1 cellular context compared by ENCODE assay signal in the genomic region with DNA sequence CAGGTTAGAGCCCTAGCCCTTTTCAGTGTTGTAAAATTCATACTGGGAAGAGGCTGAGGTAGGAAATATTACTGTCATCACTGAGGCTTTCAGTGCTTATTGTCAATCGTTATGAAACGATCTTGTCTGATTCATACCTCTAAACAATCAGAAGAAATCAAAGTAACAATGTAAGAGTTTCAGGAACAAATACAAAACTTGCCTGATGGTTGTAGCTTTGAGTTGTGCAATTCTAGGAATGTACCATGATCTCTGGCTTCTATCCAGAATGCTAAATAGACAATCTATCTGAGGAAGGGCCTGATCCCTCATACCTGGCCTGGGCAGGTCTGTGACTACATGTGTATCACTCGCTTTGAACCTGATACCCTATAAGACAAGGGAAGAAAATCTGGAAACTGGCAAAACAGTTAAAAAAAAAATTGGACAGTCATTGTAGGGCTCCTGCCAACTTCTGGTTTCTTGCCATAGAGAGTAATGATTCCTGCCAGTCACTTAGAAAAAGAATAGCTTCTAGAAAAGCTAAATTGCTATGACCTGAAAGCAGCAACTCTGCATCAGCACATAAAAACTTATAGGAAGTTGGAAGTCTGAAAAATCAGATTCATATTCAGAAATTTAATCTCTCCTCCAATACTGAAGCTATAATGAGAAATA.
TF ChIP-seq lines count a peak whose summit lies in the region.

No MANE protein-coding gene starts in this region.

TF ChIP-seq in H1, 55 proteins besides CTCF, POLR2A, EP300 and RAD21 (continued from another document):
- 0 out of 2 replicates have a peak, but pooled peaks have one; percentile 0 for TF ChIP-seq SIX5 (IDR thresholded peaks at IDR 0.05; ENCODE audit: low read depth, low read length)
